ENCODE assay signal across 2 cellular contexts in genomic region chr19:38339001-38339400, GRCh38. TPM values are rescaled to one million over a fixed set of nuclear protein-coding genes. Genes with fewer than 3 reads are reported as not detected.
"Had no signal": no experiment of that assay in that cellular context is flagged by ENCODE, and none has a peak within 500 bp of the region (broad histone marks: within the 10 kb centered on the region; RNA-seq: fewer than 3 reads in every experiment).

No MANE protein-coding gene starts in this region.

RNA-seq across cellular contexts. Expression of gene C19orf33, which starts 35.0 kb away (rescaled TPM):
- total RNA-seq: activated CD4-positive, alpha-beta T cell treated with anti-CD3 and anti-CD28 coated beads, Interleukin-2, amount 10 ng/mL, durations not matched to agents 7 days and 5 days; cerebellum had no signal
